16 cellular contexts compared by ENCODE assay signal in genomic region chr17:75850928-75851692, GRCh38. TPM values are rescaled to one million over a fixed set of nuclear protein-coding genes. Genes with fewer than 3 reads are reported as not detected.
DNase-seq lines count a peak whose midpoint lies in the region; ATAC-seq and TF ChIP-seq lines count a peak whose summit lies in the region.
"Had no signal": no experiment of that assay in that cellular context is flagged by ENCODE, and none has a peak within 500 bp of the region (broad histone marks: within the 10 kb centered on the region; RNA-seq: fewer than 3 reads in every experiment).

No MANE protein-coding gene starts in this region.

- DNase-seq in heart left ventricle: peak in 2 of 5 donors; percentile 67 to 76
- DNase-seq in Right ventricle myocardium inferior (ENCODE audit: missing footprints): no peak
- DNase-seq in head of caudate nucleus: peak in 34 of 42 donors; percentile 26 to 85 (median 64)
- peak in 46 of 56 donors; percentile 24 to 75 (median 52) for DNase-seq in nucleus accumbens (lab: John Stamatoyannopoulos, UW)
- no peak for DNase-seq in transverse colon
- no peak for DNase-seq in CD14-positive monocyte (ENCODE audit: low spot score)
- no peak for DNase-seq in aorta
- DNase-seq in GDM1 (lab: John Stamatoyannopoulos, UW): no peak
- DNase-seq: ACHN, Caco-2, NCI-H2029 treated with DMSO at 0.1 percent for 48 hours, NCI-H524 treated with DMSO at 0.1 percent for 48 hours, Peyer's patch, T-cell had no signal

- H3K4me1 Mint-ChIP-seq in CD14-positive monocyte: peaks cover 19% of the 10 kb centered on the region

- H3K27ac ChIP-seq in heart left ventricle (peak overlapping the region in 11 of 12 donors; percentile 69 to 99 (median 78)), transverse colon (peak overlapping the region; percentile 42 to 68 (median 55)), aorta (ENCODE audit: low read depth in 1 of 2, low read length in 2 of 2) (peak overlapping the region in 1 of 2 donors; percentile 18)

- no peak overlapping the region for H3K4me3 Mint-ChIP-seq in CD14-positive monocyte
- H3K4me3 Mint-ChIP-seq: T-cell had no signal

- peak overlapping the region in 1 of 7 donors; percentile 1 for H3K27ac Mint-ChIP-seq in CD14-positive monocyte
- H3K27ac Mint-ChIP-seq: T-cell had no signal

- in situ Hi-C loops in transverse colon (cut with MboI; ENCODE audit: low pct_ligation_motif_present in 1 of 4, low pct_unique_long_range_greater_than_20kb in 1 of 4, low sequenced_read_pairs in 3 of 4): no loop called here

- no peaks in the 10 kb centered on the region for H3K9me3 ChIP-seq in heart left ventricle
- H3K9me3 ChIP-seq in transverse colon: no peaks in the 10 kb centered on the region
- H3K9me3 ChIP-seq in aorta (ENCODE audit: control insufficient read depth, low read length): no peaks in the 10 kb centered on the region
- H3K9me3 ChIP-seq: Caco-2, Peyer's patch, prostate gland had no signal

- TF ChIP-seq CTCF in heart left ventricle (IDR thresholded peaks at IDR 0.05) (no peak), transverse colon (IDR thresholded peaks at IDR 0.05) (no peak), CD14-positive monocyte (IDR thresholded peaks at IDR 0.05) (no peak)

- H3K4me3 ChIP-seq in heart left ventricle (no peak overlapping the region), transverse colon (no peak overlapping the region), aorta (ENCODE audit: low read length in 2 of 2) (no peak overlapping the region)
- H3K4me3 ChIP-seq: Peyer's patch, prostate gland had no signal

- TF ChIP-seq POLR2A in heart left ventricle (IDR thresholded peaks at IDR 0.05): no peak
- TF ChIP-seq POLR2A in transverse colon (IDR thresholded peaks at IDR 0.05): no peak

- H3K4me1 ChIP-seq in heart left ventricle (peaks cover 19 to 88% (median 78%) of the 10 kb centered on the region in 12 donors), transverse colon (peaks cover 11 to 51% (median 25%) of the 10 kb centered on the region in 4 donors), aorta (ENCODE audit: control insufficient read depth in 1 of 2, insufficient read depth in 2 of 2, low read length in 2 of 2) (peaks cover 0 to 5% of the 10 kb centered on the region in 2 donors)

- H3K27me3 Mint-ChIP-seq in CD14-positive monocyte (ENCODE audit: low read depth in 3 of 3): no peaks in the 10 kb centered on the region
- H3K27me3 Mint-ChIP-seq: T-cell had no signal

- no peak for TF ChIP-seq EP300 in transverse colon (IDR thresholded peaks at IDR 0.05; ENCODE audit: low read depth)

- H3K9me3 Mint-ChIP-seq in CD14-positive monocyte: peaks cover 0 to 2% (median 0%) of the 10 kb centered on the region in 7 donors
- H3K9me3 Mint-ChIP-seq: activated naive CD4-positive, alpha-beta T cell treated with anti-CD3 and anti-CD28 coated beads, Interleukin-2, amount 50 U/mL, for 72 hours; T-cell had no signal

- intact Hi-C loops in heart left ventricle (cut with DNase I) (loop anchor here in 1 of 10 donors (5.0 kb wide), 1 partner anchor 74 kb away; a partner anchor contains a TSS), Right ventricle myocardium inferior (cut with DNase I) (no loop called here), head of caudate nucleus (cut with DNase I) (no loop called here), transverse colon (cut with DNase I; ENCODE audit: low total_unique reads) (loop anchor here (10.0 kb wide), 1 partner anchor 66 kb away; the partner anchor contains the start of gene UNK), CD14-positive monocyte (cut with micrococcal nuclease) (no loop called here), aorta (cut with DNase I) (no loop called here)

- ATAC-seq in heart left ventricle (peak in 3 of 4 donors; percentile 14 to 24 (median 16)), Right ventricle myocardium inferior (no peak), aorta (ENCODE audit: low FRiP score) (no peak)
- ATAC-seq: activated naive CD4-positive, alpha-beta T cell treated with anti-CD3 and anti-CD28 coated beads, Interleukin-2, amount 50 U/mL, for 72 hours; T-cell had no signal

- WGBS in heart left ventricle, 4 donors: 59 to 73% (median 64%) methylated on average over 12 of the region's 12 CpGs
- WGBS in transverse colon (ENCODE audit: low coverage in 1 of 2), 2 donors: 80 to 92% methylated on average over 2 to 12 of the region's 12 CpGs
- 65 to 66% methylated on average over 12 of the region's 12 CpGs for WGBS in aorta, 2 donors

- H3K27me3 ChIP-seq in heart left ventricle: no peaks in the 10 kb centered on the region
- H3K27me3 ChIP-seq in transverse colon: no peaks in the 10 kb centered on the region
- no peaks in the 10 kb centered on the region for H3K27me3 ChIP-seq in aorta (ENCODE audit: control insufficient read depth in 1 of 2, insufficient read depth in 2 of 2, low read length in 1 of 2)
- H3K27me3 ChIP-seq: Peyer's patch had no signal

- peaks cover 3 to 72% (median 65%) of the 10 kb centered on the region in 9 donors for H3K36me3 ChIP-seq in heart left ventricle
- H3K36me3 ChIP-seq in transverse colon: peaks cover 0 to 50% (median 21%) of the 10 kb centered on the region in 4 donors
- H3K36me3 ChIP-seq in aorta (ENCODE audit: control insufficient read depth in 1 of 2, insufficient read depth in 2 of 2, low read length in 1 of 2): peaks cover 0 to 28% of the 10 kb centered on the region in 2 donors

- H3K36me3 Mint-ChIP-seq in CD14-positive monocyte: peaks cover 54 to 65% of the 10 kb centered on the region in 2 donors
- H3K36me3 Mint-ChIP-seq: activated naive CD4-positive, alpha-beta T cell treated with anti-CD3 and anti-CD28 coated beads, Interleukin-2, amount 50 U/mL, for 72 hours had no signal

RNA-seq across cellular contexts. Expression of gene WBP2, which starts 4.0 kb away (rescaled TPM):
- 100 to 1,000 TPM; 134 to 311 (median 158) TPM for total RNA-seq in heart left ventricle
- polyA plus RNA-seq in heart left ventricle: 100 to 1,000 TPM; 128 to 217 TPM
- total RNA-seq in Right ventricle myocardium inferior: 151 TPM
- total RNA-seq in transverse colon: 10 to 100 TPM; 27.7 to 75.1 (median 56.8) TPM
- polyA plus RNA-seq in CD14-positive monocyte: 10 to 100 TPM; 62.4 to 93.3 TPM
- total RNA-seq in aorta: 100 to 1,000 TPM; 104 to 122 TPM
- 100 to 1,000 TPM in 1 of 2 donors, 10 to 100 TPM in 1; 54.6 to 123 TPM for polyA plus RNA-seq in aorta

RNA-seq across cellular contexts. Expression of gene UNC13D, which starts 6.9 kb away (rescaled TPM):
- total RNA-seq in heart left ventricle (10 to 100 TPM in 2 of 9 donors, 1 to 10 TPM in 7; 2.1 to 28.5 (median 6.0) TPM), Right ventricle myocardium inferior (10.7 TPM), transverse colon (10 to 100 TPM in 3 of 4 donors, 1 to 10 TPM in 1; 3.0 to 48.3 (median 16.2) TPM), aorta (10 to 100 TPM; 17.7 to 20.0 TPM)
- polyA plus RNA-seq in heart left ventricle (1 to 10 TPM; 4.5 to 5.8 TPM), CD14-positive monocyte (10 to 100 TPM; 28.4 to 53.3 TPM), aorta (10 to 100 TPM in 1 of 2 donors, 1 to 10 TPM in 1; 3.8 to 23.1 TPM)

RNA-seq across cellular contexts. Expression of gene TRIM47, which starts 27.3 kb away (rescaled TPM):
- total RNA-seq in heart left ventricle (10 to 100 TPM; 20.3 to 53.4 (median 31.8) TPM), Right ventricle myocardium inferior (39.4 TPM), transverse colon (100 to 1,000 TPM in 1 of 4 donors, 10 to 100 TPM in 3; 38.6 to 118 (median 41.0) TPM), aorta (10 to 100 TPM; 39.8 to 88.5 TPM)
- polyA plus RNA-seq in heart left ventricle (10 to 100 TPM; 20.1 to 23.3 TPM), CD14-positive monocyte (not detected), aorta (10 to 100 TPM; 15.7 to 47.7 TPM)

RNA-seq across cellular contexts. Expression of gene TRIM65, which starts 45.6 kb away (rescaled TPM):
- 10 to 100 TPM in 3 of 9 donors, 1 to 10 TPM in 6; 6.8 to 16.1 (median 9.5) TPM for total RNA-seq in heart left ventricle
- polyA plus RNA-seq in heart left ventricle: 10 to 100 TPM in 1 of 2 donors, 1 to 10 TPM in 1; 7.5 to 10.5 TPM
- 11.3 TPM for total RNA-seq in Right ventricle myocardium inferior
- total RNA-seq in transverse colon: 10 to 100 TPM; 16.8 to 21.7 (median 20.5) TPM
- polyA plus RNA-seq in CD14-positive monocyte: 1 to 10 TPM; 5.6 to 5.9 TPM
- 10 to 100 TPM; 15.1 to 26.6 TPM for total RNA-seq in aorta
- 10 to 100 TPM; 10.0 to 12.8 TPM for polyA plus RNA-seq in aorta

RNA-seq across cellular contexts. Expression of gene MRPL38, which starts 53.6 kb away (rescaled TPM):
- total RNA-seq in heart left ventricle (100 to 1,000 TPM in 5 of 9 donors, 10 to 100 TPM in 4; 54.8 to 126 (median 106) TPM), Right ventricle myocardium inferior (115 TPM), transverse colon (100 to 1,000 TPM in 1 of 4 donors, 10 to 100 TPM in 3; 40.6 to 117 (median 48.5) TPM), aorta (10 to 100 TPM; 51.3 to 65.4 TPM)
- polyA plus RNA-seq in heart left ventricle (100 to 1,000 TPM in 1 of 2 donors, 10 to 100 TPM in 1; 79.7 to 111 TPM), CD14-positive monocyte (10 to 100 TPM; 27.8 to 36.0 TPM), aorta (100 to 1,000 TPM in 1 of 2 donors, 10 to 100 TPM in 1; 25.2 to 128 TPM)

Comparison
In these comparisons a context has a peak if more than half of its experiments do, and no peak if none do; other contexts are left out.
1. ATAC-seq: peak in heart left ventricle (3 of 4); none in Right ventricle myocardium inferior (single experiment) and aorta (single experiment).
2. DNase-seq: peak in head of caudate nucleus (34 of 42) and nucleus accumbens (46 of 56); none in Right ventricle myocardium inferior (single experiment), transverse colon (single experiment), CD14-positive monocyte (single experiment), aorta (0 of 2) and GDM1 (single experiment).